In the genomic region with DNA sequence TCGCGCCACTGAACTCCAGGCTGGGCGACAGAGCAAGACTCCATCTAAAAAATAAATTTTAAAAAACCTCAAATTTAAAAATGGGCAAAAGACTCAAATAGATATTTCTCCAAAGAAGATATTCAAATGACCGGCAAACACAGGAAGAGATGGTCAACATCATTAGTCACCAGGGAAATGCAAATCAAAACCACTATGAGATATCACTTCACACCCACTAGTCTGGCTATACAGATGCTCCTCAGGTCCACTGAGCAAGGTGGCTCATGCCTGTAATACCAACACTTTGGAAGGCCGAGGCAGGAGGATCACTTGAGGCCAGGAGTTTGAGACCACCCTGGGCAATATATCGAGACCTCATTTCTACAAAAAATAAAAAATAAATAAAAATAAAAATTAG, we compare ENCODE assay signal across 1 cellular context.
TF ChIP-seq lines count a peak whose summit lies in the region.

No MANE protein-coding gene starts in this region.

TF ChIP-seq in GM12878, 131 proteins besides CTCF, POLR2A, EP300 and RAD21:
- TF ChIP-seq, protein P1, sequence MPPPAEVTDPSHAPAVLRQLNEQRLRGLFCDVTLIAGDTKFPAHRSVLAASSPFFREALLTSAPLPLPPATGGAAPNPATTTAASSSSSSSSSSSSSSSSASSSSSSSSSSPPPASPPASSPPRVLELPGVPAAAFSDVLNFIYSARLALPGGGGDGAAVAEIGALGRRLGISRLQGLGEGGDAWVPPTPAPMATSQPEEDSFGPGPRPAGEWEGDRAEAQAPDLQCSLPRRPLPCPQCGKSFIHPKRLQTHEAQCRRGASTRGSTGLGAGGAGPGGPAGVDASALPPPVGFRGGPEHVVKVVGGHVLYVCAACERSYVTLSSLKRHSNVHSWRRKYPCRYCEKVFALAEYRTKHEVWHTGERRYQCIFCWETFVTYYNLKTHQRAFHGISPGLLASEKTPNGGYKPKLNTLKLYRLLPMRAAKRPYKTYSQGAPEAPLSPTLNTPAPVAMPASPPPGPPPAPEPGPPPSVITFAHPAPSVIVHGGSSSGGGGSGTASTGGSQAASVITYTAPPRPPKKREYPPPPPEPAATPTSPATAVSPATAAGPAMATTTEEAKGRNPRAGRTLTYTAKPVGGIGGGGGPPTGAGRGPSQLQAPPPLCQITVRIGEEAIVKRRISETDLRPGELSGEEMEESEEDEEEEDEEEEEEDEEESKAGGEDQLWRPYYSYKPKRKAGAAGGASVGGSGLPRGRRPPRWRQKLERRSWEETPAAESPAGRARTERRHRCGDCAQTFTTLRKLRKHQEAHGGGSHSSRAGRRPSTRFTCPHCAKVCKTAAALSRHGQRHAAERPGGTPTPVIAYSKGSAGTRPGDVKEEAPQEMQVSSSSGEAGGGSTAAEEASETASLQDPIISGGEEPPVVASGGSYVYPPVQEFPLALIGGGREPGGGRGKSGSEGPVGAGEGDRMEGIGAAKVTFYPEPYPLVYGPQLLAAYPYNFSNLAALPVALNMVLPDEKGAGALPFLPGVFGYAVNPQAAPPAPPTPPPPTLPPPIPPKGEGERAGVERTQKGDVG (CRISPR knock-in tag; IDR thresholded peaks at IDR 0.05), result no peak
- TF ChIP-seq SIN3A (IDR thresholded peaks at IDR 0.05; ENCODE audit: low read depth, low read length), result no peak
- TF ChIP-seq HDAC2 (IDR thresholded peaks at IDR 0.05), result no peak
- TF ChIP-seq EED (IDR thresholded peaks at IDR 0.05; ENCODE audit: low read depth), result no peak
- no peak for TF ChIP-seq RB1 (IDR thresholded peaks at IDR 0.05; ENCODE audit: borderline replicate concordance)
- TF ChIP-seq NR2C1 (IDR thresholded peaks at IDR 0.05), result no peak
- TF ChIP-seq NR2F1 (conservative IDR thresholded peaks at IDR 0.05), result no peak
- no peak for TF ChIP-seq PAX8 (IDR thresholded peaks at IDR 0.05)
- TF ChIP-seq SREBF2 (IDR thresholded peaks at IDR 0.05; ENCODE audit: low read length), result no peak
- no peak for TF ChIP-seq CBFB (IDR thresholded peaks at IDR 0.05; ENCODE audit: low read depth)
- TF ChIP-seq, protein P2, sequence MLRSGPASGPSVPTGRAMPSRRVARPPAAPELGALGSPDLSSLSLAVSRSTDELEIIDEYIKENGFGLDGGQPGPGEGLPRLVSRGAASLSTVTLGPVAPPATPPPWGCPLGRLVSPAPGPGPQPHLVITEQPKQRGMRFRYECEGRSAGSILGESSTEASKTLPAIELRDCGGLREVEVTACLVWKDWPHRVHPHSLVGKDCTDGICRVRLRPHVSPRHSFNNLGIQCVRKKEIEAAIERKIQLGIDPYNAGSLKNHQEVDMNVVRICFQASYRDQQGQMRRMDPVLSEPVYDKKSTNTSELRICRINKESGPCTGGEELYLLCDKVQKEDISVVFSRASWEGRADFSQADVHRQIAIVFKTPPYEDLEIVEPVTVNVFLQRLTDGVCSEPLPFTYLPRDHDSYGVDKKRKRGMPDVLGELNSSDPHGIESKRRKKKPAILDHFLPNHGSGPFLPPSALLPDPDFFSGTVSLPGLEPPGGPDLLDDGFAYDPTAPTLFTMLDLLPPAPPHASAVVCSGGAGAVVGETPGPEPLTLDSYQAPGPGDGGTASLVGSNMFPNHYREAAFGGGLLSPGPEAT (IDR thresholded peaks at IDR 0.05; ENCODE audit: low read depth), result no peak
- no peak for TF ChIP-seq SMAD1 (IDR thresholded peaks at IDR 0.05; ENCODE audit: low read depth, partially characterized antibody)
- no peak for TF ChIP-seq RELA (IDR thresholded peaks at IDR 0.05; ENCODE audit: borderline replicate concordance, partially characterized antibody)
- no peak for TF ChIP-seq TARDBP (IDR thresholded peaks at IDR 0.05; ENCODE audit: borderline replicate concordance)
- TF ChIP-seq BCL11A (IDR thresholded peaks at IDR 0.05; ENCODE audit: low read depth, low read length), result no peak
- no peak for TF ChIP-seq BMI1 (IDR thresholded peaks at IDR 0.05; ENCODE audit: borderline replicate concordance)
